In the genomic region with DNA sequence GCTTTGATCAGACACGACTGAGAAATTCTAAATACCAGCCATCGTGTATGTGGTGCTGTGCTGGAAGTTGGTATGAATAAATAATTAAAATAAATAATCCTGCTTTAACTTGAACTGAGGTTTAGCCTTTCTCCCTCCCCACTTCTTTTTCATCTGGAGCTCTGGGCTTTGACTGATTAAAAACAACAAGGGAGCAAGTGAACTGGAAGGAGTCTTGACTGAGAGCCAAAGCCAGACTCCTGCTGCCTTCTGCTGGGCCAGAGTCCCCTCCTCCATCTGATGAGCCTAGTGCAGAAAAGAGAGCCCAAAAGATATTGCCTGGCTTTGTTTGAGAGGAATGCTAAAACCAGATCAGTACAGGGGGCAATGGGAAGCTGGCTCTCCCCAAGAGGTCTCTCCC, we compare ENCODE assay signal across 12 cellular contexts.
A peak's percentile ranks its signal among the peaks of the same experiment; 100 is the strongest.
DNase-seq lines count a peak whose midpoint lies in the region; ATAC-seq lines count a peak whose summit lies in the region.
"Had no signal": no experiment of that assay in that cellular context is flagged by ENCODE, and none has a peak within 500 bp of the region (broad histone marks: within the 10 kb centered on the region; RNA-seq: fewer than 3 reads in every experiment).

No MANE protein-coding gene starts in this region.

- H3K27me3 Mint-ChIP-seq in naive B cell, result peaks cover 0 to 5% (median 0%) of the 10 kb centered on the region in 3 donors

- H3K27ac Mint-ChIP-seq in naive B cell, result peak overlapping the region in 5 of 6 donors; percentile 34 to 79 (median 75)
- H3K27ac Mint-ChIP-seq: CD8-positive, alpha-beta T cell; type B pancreatic cell had no signal

- H3K27ac ChIP-seq in SK-N-MC, result no peak overlapping the region; the same call in 1 of the 2 replicates

- no peaks in the 10 kb centered on the region for H3K9me3 ChIP-seq in SK-N-MC (ENCODE audit: low read depth, low read length)

- H3K4me3 ChIP-seq in SK-N-MC, result peak overlapping the region; percentile 16; the same call in 1 of the 2 replicates

- H3K36me3 Mint-ChIP-seq in naive B cell, result no peaks in the 10 kb centered on the region
- H3K36me3 Mint-ChIP-seq: CD8-positive, alpha-beta T cell; type B pancreatic cell had no signal

- H3K36me3 ChIP-seq in SK-N-MC (ENCODE audit: insufficient read depth, low read length), result no peaks in the 10 kb centered on the region

- intact Hi-C loops in Right ventricle myocardium inferior (cut with DNase I), result no loop called here

- H3K4me1 Mint-ChIP-seq in naive B cell, result peaks cover 30 to 38% (median 35%) of the 10 kb centered on the region in 3 donors

- no peak for DNase-seq in SK-N-MC (ENCODE audit: low read depth, low spot score)
- DNase-seq in naive B cell, result no peak
- DNase-seq in Right ventricle myocardium inferior (ENCODE audit: missing footprints), result no peak
- DNase-seq in GOT3 (lab: John Stamatoyannopoulos, UW), result no peak
- DNase-seq in cortex of kidney (lab: John Stamatoyannopoulos, UW), result no peak
- no peak for DNase-seq in effector CD4-positive, alpha-beta T cell
- DNase-seq: CD8-positive, alpha-beta T cell; effector memory CD4-positive, alpha-beta T cell had no signal

- H3K4me3 Mint-ChIP-seq in naive B cell, result peak overlapping the region in 5 of 8 donors; percentile 6 to 63 (median 50)
- H3K4me3 Mint-ChIP-seq: CD8-positive, alpha-beta T cell; neural crest cell; type B pancreatic cell had no signal

- no peak overlapping the region for H3K9ac ChIP-seq in SK-N-MC (ENCODE audit: insufficient read length)

- peaks cover 0 to 2% (median 0%) of the 10 kb centered on the region in 7 donors for H3K9me3 Mint-ChIP-seq in naive B cell
- H3K9me3 Mint-ChIP-seq: CD8-positive, alpha-beta T cell; neural crest cell; type B pancreatic cell had no signal

- ATAC-seq in GM18867 (IDR thresholded peaks at IDR 0.05; ENCODE audit: unreplicated experiment), result peak; percentile 4
- ATAC-seq in HG02759 (IDR thresholded peaks at IDR 0.05; ENCODE audit: unreplicated experiment), result peak; percentile 14
- ATAC-seq in naive B cell (ENCODE audit: low read depth in 2 of 2), result no peak
- no peak for ATAC-seq in Right ventricle myocardium inferior
- ATAC-seq: CD8-positive, alpha-beta T cell had no signal

Comparison
In these comparisons a context has a peak if more than half of its experiments do, and no peak if none do; other contexts are left out.
1. ATAC-seq: peak in GM18867 (single experiment) and HG02759 (single experiment); none in naive B cell (0 of 2) and Right ventricle myocardium inferior (single experiment).